Comparison of ENCODE assay signal across 1 cellular context in genomic region chr7:41621953-41622831, GRCh38.
TF ChIP-seq lines count a peak whose summit lies in the region.

No MANE protein-coding gene starts in this region.

TF ChIP-seq in HCT116, 20 proteins besides CTCF, POLR2A, EP300 and RAD21 (continued from another document):
- TF ChIP-seq ZBTB33 (IDR thresholded peaks at IDR 0.05; ENCODE audit: extremely low read depth, insufficient replicate concordance, low read length) (no peak), FOSL1 (IDR thresholded peaks at IDR 0.05; ENCODE audit: low read depth) (no peak), ZNF274 (IDR thresholded peaks at IDR 0.05; ENCODE audit: low read depth, low read length) (no peak), EZH2phosphoT487 (IDR thresholded peaks at IDR 0.05; ENCODE audit: borderline replicate concordance) (no peak), ATF3 (IDR thresholded peaks at IDR 0.05) (no peak), REST (IDR thresholded peaks at IDR 0.05; ENCODE audit: low read depth) (no peak), JUND (IDR thresholded peaks at IDR 0.05) (no peak)
